ENCODE assay signal across 1 cellular context in genomic region chr13:102771298-102772041, GRCh38.
TF ChIP-seq lines count a peak whose summit lies in the region.

No MANE protein-coding gene starts in this region.

TF ChIP-seq in K562, 482 proteins besides CTCF, POLR2A, EP300 and RAD21:
- TF ChIP-seq NUFIP1 (IDR thresholded peaks at IDR 0.05; ENCODE audit: partially characterized antibody): no peak
TF ChIP-seq in K562: peak in this region for 0.
